In the genomic region with DNA sequence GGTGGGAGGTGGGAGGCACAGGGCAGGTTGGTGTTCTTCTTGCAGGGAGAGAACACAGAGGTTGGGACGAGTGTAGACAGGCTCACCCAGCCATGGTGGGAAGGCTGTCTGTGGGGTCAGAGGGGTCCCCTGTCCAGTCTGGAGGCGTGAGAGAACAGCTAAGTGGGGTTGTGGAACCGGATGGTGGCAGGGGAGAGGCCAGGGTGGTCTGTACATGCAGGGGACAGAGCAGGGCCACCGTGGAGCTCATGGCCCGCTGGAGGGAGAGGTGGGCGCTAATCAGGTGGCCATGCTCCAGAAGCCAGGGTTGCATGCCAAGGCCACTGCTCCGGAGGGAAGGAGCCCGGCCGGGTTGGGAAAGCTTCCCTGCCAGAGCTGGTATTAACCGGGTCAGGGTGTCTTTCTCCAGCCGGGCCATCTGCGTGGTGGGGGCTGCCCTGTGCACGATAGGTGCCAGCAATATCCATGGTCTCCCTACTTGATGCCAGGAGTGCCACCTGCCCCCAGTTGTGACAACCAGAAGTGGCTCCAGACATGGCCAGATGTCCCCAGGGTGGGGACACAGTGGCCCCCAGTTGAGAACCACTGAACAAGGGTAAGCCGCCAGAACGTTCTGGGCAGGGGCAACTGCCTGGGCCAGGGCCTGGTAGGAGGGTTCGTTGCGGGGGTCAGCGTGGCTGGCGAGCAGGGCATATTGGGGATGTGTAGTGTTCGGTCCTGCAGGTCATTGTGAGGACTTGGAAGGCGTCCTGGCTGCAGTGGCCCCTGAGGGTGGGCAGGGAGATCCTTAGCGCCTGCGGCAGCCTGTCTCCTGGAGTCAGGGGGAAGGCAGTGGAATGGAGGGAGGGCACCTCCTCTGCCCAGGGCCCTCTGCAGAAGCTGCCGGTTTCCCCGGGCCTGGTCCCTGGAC, we compare ENCODE assay signal across 11 cellular contexts. TPM values are rescaled to one million over a fixed set of nuclear protein-coding genes. Genes with fewer than 3 reads are reported as not detected.
DNase-seq lines count a peak whose midpoint lies in the region; ATAC-seq, FAIRE-seq and TF ChIP-seq lines count a peak whose summit lies in the region.
"Had no signal": no experiment of that assay in that cellular context is flagged by ENCODE, and none has a peak within 500 bp of the region (broad histone marks: within the 10 kb centered on the region; RNA-seq: fewer than 3 reads in every experiment).

No MANE protein-coding gene starts in this region.

- H3K36me3 Mint-ChIP-seq in T-helper 1 cell treated with Interleukin-12 subunit alpha and Interleukin-12 subunit beta and Interleukin-4 antibody, amounts not matched to agents 30 μg/mL and 1 μg/mL, for 36 hours (ENCODE audit: low read depth) = peaks cover 17% of the 10 kb centered on the region
- peaks cover 15% of the 10 kb centered on the region for H3K36me3 Mint-ChIP-seq in activated T-helper 17 cell treated with anti-CD3 and anti-CD28 coated beads, Interleukin-2, amount 50 U/mL, for 72 hours (ENCODE audit: low read depth)

- peak overlapping the region; percentile 40 to 71 for H3K27ac ChIP-seq in kidney (ENCODE audit: low read depth in 2 of 2, low read length in 2 of 2)
- peak overlapping the region; percentile 38 for H3K27ac ChIP-seq in substantia nigra (ENCODE audit: low read depth, low read length, poor library complexity, severe bottlenecking)

- TF ChIP-seq POLR2A in lower leg skin (IDR thresholded peaks at IDR 0.05) = no peak

- H3K4me1 Mint-ChIP-seq in T-helper 1 cell treated with Interleukin-12 subunit alpha and Interleukin-12 subunit beta and Interleukin-4 antibody, amounts not matched to agents 30 μg/mL and 1 μg/mL, for 36 hours (ENCODE audit: low read depth) = peaks cover 35% of the 10 kb centered on the region
- peaks cover 20% of the 10 kb centered on the region for H3K4me1 Mint-ChIP-seq in activated T-helper 17 cell treated with anti-CD3 and anti-CD28 coated beads, Interleukin-2, amount 50 U/mL, for 72 hours

- ATAC-seq in activated T-helper 17 cell treated with anti-CD3 and anti-CD28 coated beads, Interleukin-2, amount 50 U/mL, for 72 hours (replicated peaks) = no peak
- ATAC-seq in GM21717 (IDR thresholded peaks at IDR 0.05; ENCODE audit: unreplicated experiment) = no peak

- intact Hi-C loops in kidney (cut with DNase I) (no loop called here), lower leg skin (cut with DNase I; ENCODE audit: low total_unique reads) (no loop called here)

- no peak overlapping the region for H3K4me3 ChIP-seq in kidney (ENCODE audit: low read length in 2 of 2)
- H3K4me3 ChIP-seq in lower leg skin (ENCODE audit: low read depth, poor library complexity, severe bottlenecking) = no peak overlapping the region

- peak overlapping the region in 1 of 2 donors; percentile 51 for H3K9ac ChIP-seq in kidney (ENCODE audit: low read length in 2 of 2)

- peak overlapping the region; percentile 86 for H3K27ac Mint-ChIP-seq in T-helper 1 cell treated with Interleukin-12 subunit alpha and Interleukin-12 subunit beta and Interleukin-4 antibody, amounts not matched to agents 30 μg/mL and 1 μg/mL, for 36 hours
- peak overlapping the region; percentile 71 for H3K27ac Mint-ChIP-seq in activated T-helper 17 cell treated with anti-CD3 and anti-CD28 coated beads, Interleukin-2, amount 50 U/mL, for 72 hours

- H3K4me1 ChIP-seq in kidney (ENCODE audit: control insufficient read depth in 1 of 2, insufficient read depth in 1 of 2, low read depth in 1 of 2, low read length in 2 of 2) = peaks cover 23 to 60% of the 10 kb centered on the region in 2 donors

- peaks cover 0 to 13% of the 10 kb centered on the region in 2 donors for H3K36me3 ChIP-seq in kidney (ENCODE audit: control insufficient read depth in 1 of 2, insufficient read depth in 2 of 2, low read length in 2 of 2)

- in situ Hi-C loops in GM13977 (cut with MboI; ENCODE audit: low pct_unique_long_range_greater_than_20kb, low sequenced_read_pairs, unreplicated experiment) = no loop called here

- WGBS in lower leg skin, 2 donors = 53 to 58% methylated on average over 19 to 25 of the region's 25 CpGs

- no peaks in the 10 kb centered on the region for H3K9me3 Mint-ChIP-seq in T-helper 1 cell treated with Interleukin-12 subunit alpha and Interleukin-12 subunit beta and Interleukin-4 antibody, amounts not matched to agents 30 μg/mL and 1 μg/mL, for 36 hours
- no peaks in the 10 kb centered on the region for H3K9me3 Mint-ChIP-seq in activated T-helper 17 cell treated with anti-CD3 and anti-CD28 coated beads, Interleukin-2, amount 50 U/mL, for 72 hours

- no peaks in the 10 kb centered on the region for H3K9me3 ChIP-seq in kidney (ENCODE audit: control insufficient read depth in 1 of 2, low read length in 2 of 2)

- DNase-seq in T-helper 1 cell = no peak
- peak; percentile 82 for DNase-seq in kidney
- DNase-seq in substantia nigra (lab: John Stamatoyannopoulos, UW) = peak in 20 of 49 donors; percentile 16 to 84 (median 46)
- no peak for DNase-seq in GM13977 (ENCODE audit: low spot score)
- no peak for DNase-seq in lower leg skin (ENCODE audit: low spot score in 2 of 2)
- DNase-seq: 8988T, NCI-H1417, SHP77 treated with DMSO at 0.1 percent for 48 hours had no signal

- H3K27me3 Mint-ChIP-seq in T-helper 1 cell treated with Interleukin-12 subunit alpha and Interleukin-12 subunit beta and Interleukin-4 antibody, amounts not matched to agents 30 μg/mL and 1 μg/mL, for 36 hours (ENCODE audit: low read depth) = no peaks in the 10 kb centered on the region
- no peaks in the 10 kb centered on the region for H3K27me3 Mint-ChIP-seq in activated T-helper 17 cell treated with anti-CD3 and anti-CD28 coated beads, Interleukin-2, amount 50 U/mL, for 72 hours

- no peak for FAIRE-seq in kidney (lab: Jason Lieb, UNC)

- no peak for TF ChIP-seq CTCF in kidney (IDR thresholded peaks at IDR 0.05; ENCODE audit: borderline replicate concordance, extremely low read depth, insufficient read depth)
- no peak for TF ChIP-seq CTCF in GM13977 (IDR thresholded peaks at IDR 0.05; ENCODE audit: extremely low read depth, insufficient read depth, missing control alignments)
- TF ChIP-seq CTCF in lower leg skin (IDR thresholded peaks at IDR 0.05) = no peak

- no peak overlapping the region for H3K4me3 Mint-ChIP-seq in T-helper 1 cell treated with Interleukin-12 subunit alpha and Interleukin-12 subunit beta and Interleukin-4 antibody, amounts not matched to agents 30 μg/mL and 1 μg/mL, for 36 hours
- H3K4me3 Mint-ChIP-seq in activated T-helper 17 cell treated with anti-CD3 and anti-CD28 coated beads, Interleukin-2, amount 50 U/mL, for 72 hours = peak overlapping the region; percentile 42

RNA-seq across cellular contexts. Expression of a gene that starts 5.1 kb away (rescaled TPM):
- 1 to 10 TPM; 3.3 to 4.9 TPM for total RNA-seq in activated T-helper 17 cell treated with anti-CD3 and anti-CD28 coated beads, Interleukin-2, amount 50 U/mL, for 72 hours
- total RNA-seq in kidney (21.9 TPM), lower leg skin (10 to 100 TPM; 15.4 to 30.2 (median 20.6) TPM)
- 16.6 TPM for polyA plus RNA-seq in kidney (ENCODE audit: insufficient read depth, low read depth, low replicate concordance)
